Comparison of ENCODE assay signal across 29 cellular contexts in the genomic region with DNA sequence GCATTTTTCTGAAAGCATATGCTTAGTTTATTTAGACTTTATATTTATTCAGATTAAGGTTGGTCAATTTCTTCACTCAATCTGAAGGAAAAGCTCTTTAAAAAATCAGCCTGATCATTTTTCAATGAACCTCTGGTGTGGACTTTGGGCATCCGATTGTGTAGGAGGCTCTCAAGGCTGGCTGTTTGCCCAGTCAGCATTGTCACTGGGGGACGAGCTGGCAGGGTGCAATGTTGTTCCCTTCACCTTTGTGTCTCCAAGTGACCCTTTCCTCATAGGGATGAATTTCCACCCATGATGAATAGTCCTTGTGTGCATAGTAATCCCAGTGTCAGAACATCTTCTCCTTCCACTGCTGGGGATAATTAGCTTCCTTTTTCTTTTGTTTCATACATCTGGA.
"Had no signal": no experiment of that assay in that cellular context is flagged by ENCODE, and none has a peak within 500 bp of the region (broad histone marks: within the 10 kb centered on the region; RNA-seq: fewer than 3 reads in every experiment).

No MANE protein-coding gene starts in this region.

- H3K4me3 ChIP-seq: ascending aorta, coronary artery, dorsolateral prefrontal cortex, gastrocnemius medialis, heart left ventricle had no signal

- ATAC-seq: activated naive CD4-positive, alpha-beta T cell treated with anti-CD3 and anti-CD28 coated beads, Interleukin-2, amount 50 U/mL, for 72 hours; activated T-cell treated with anti-CD3 and anti-CD28 coated beads, Interleukin-2, amount 50 U/mL, for 72 hours; foreskin keratinocyte; gastrocnemius medialis; heart left ventricle; T-helper 17 cell; WTC11 had no signal

- H3K36me3 ChIP-seq: ascending aorta, brain microvascular endothelial cell, gastrocnemius medialis, heart left ventricle had no signal

- H3K27me3 ChIP-seq: ascending aorta, brain microvascular endothelial cell, foreskin keratinocyte, gastrocnemius medialis had no signal

- FAIRE-seq: bronchial epithelial cell had no signal

- H3K4me1 ChIP-seq: ascending aorta, foreskin keratinocyte, gastrocnemius medialis, heart left ventricle had no signal

- H3K27ac ChIP-seq: ascending aorta, brain microvascular endothelial cell, coronary artery, dorsolateral prefrontal cortex, foreskin keratinocyte, gastrocnemius medialis, heart left ventricle had no signal

- H3K9me3 ChIP-seq: ascending aorta, gastrocnemius medialis, heart left ventricle had no signal

- DNase-seq: activated CD4-positive, alpha-beta memory T cell treated with anti-CD3 and anti-CD28 coated beads, Interleukin-2, amount 10 ng/mL, durations not matched to agents 7 days and 5 days; activated CD4-positive, alpha-beta T cell treated with anti-CD3 and anti-CD28 coated beads for 1 hour; activated CD4-positive, alpha-beta T cell treated with anti-CD3 and anti-CD28 coated beads for 4 hours; activated CD4-positive, alpha-beta T cell treated with anti-CD3 and anti-CD28 coated beads, Interleukin-2, amount 10 ng/mL, durations not matched to agents 7 days and 5 days; activated CD4-positive, alpha-beta T cell treated with anti-CD3 and anti-CD28 coated beads, Interleukin-2, amount 50 U/mL, for 4 hours; activated CD8-positive, alpha-beta memory T cell treated with anti-CD3 and anti-CD28 coated beads, Interleukin-2, amount 50 U/mL, for 48 hours; activated gamma-delta T cell; activated naive CD4-positive, alpha-beta T cell; activated naive CD4-positive, alpha-beta T cell treated with anti-CD3 and anti-CD28 coated beads, Interleukin-2, amount 10 ng/mL, durations not matched to agents 7 days and 5 days; activated naive CD8-positive, alpha-beta T cell treated with anti-CD3 and anti-CD28 coated beads, Interleukin-2, amount 10 ng/mL, durations not matched to agents 7 days and 5 days; activated T-cell treated with anti-CD3 and anti-CD28 coated beads for 4 hours; activated T-cell treated with anti-CD3 and anti-CD28 coated beads, Interleukin-2, amount 50 U/mL, for 24 hours; activated T-cell treated with anti-CD3 and anti-CD28 coated beads, Interleukin-2, amount 50 U/mL, for 72 hours; brain microvascular endothelial cell; dorsolateral prefrontal cortex; effector memory CD4-positive, alpha-beta T cell; endodermal cell; foreskin keratinocyte; gastrocnemius medialis; glutamatergic neuron; heart left ventricle; T-helper 1 cell; T-helper 17 cell; T1000 had no signal
